In genomic region chr21:39685991-39686390, GRCh38 we compare ENCODE assay signal across 21 cellular contexts. TPM values are rescaled to one million over a fixed set of nuclear protein-coding genes. Genes with fewer than 3 reads are reported as not detected.
"Had no signal": no experiment of that assay in that cellular context is flagged by ENCODE, and none has a peak within 500 bp of the region (broad histone marks: within the 10 kb centered on the region; RNA-seq: fewer than 3 reads in every experiment).

No MANE protein-coding gene starts in this region.

- ATAC-seq: activated CD4-positive, CD25-positive, alpha-beta regulatory T cell treated with anti-CD3 and anti-CD28 coated beads, Interleukin-2, amount 50 U/mL, for 24 hours; activated CD8-positive, alpha-beta T cell treated with anti-CD3 and anti-CD28 coated beads for 36 hours; T-helper 17 cell had no signal

- H3K27me3 ChIP-seq: adrenal gland, breast epithelium had no signal

- H3K9me3 ChIP-seq: adrenal gland, breast epithelium had no signal

- DNase-seq: activated CD4-positive, alpha-beta T cell treated with anti-CD3 and anti-CD28 coated beads for 4 hours; activated CD8-positive, alpha-beta memory T cell treated with anti-CD3 and anti-CD28 coated beads, Interleukin-2, amount 50 U/mL, for 4 hours; activated CD8-positive, alpha-beta T cell treated with anti-CD3 and anti-CD28 coated beads for 36 hours; activated naive CD4-positive, alpha-beta T cell treated with anti-CD3 and anti-CD28 coated beads, Interleukin-2, amount 50 U/mL, for 16 hours; activated naive CD8-positive, alpha-beta T cell treated with anti-CD3 and anti-CD28 coated beads, Interleukin-2, amount 10 ng/mL, durations not matched to agents 7 days and 5 days; adrenal gland; anterior cingulate cortex; caudate nucleus; Kasumi-1; KBM-7; NCI-H1048; NCI-H146; NCI-H187 treated with DMSO at 0.1 percent for 48 hours; NCI-H2081 treated with DMSO at 0.1 percent for 48 hours; NCI-H524; SHP77 treated with DMSO at 0.1 percent for 48 hours; T-helper 17 cell; T1000; WERI-Rb-1 had no signal

- H3K4me3 ChIP-seq: adrenal gland, breast epithelium had no signal

- H3K27ac ChIP-seq: adrenal gland, breast epithelium, WERI-Rb-1 had no signal

- H3K36me3 ChIP-seq: adrenal gland, breast epithelium, WERI-Rb-1 had no signal

- H3K4me1 ChIP-seq: adrenal gland, breast epithelium had no signal

RNA-seq across cellular contexts. Expression of gene IGSF5, which starts 59.0 kb away (rescaled TPM):
- total RNA-seq: activated CD8-positive, alpha-beta T cell treated with anti-CD3 and anti-CD28 coated beads for 36 hours; activated naive CD8-positive, alpha-beta T cell treated with anti-CD3 and anti-CD28 coated beads, Interleukin-2, amount 10 ng/mL, durations not matched to agents 7 days and 5 days; T-helper 17 cell had no signal
